In the genomic region with DNA sequence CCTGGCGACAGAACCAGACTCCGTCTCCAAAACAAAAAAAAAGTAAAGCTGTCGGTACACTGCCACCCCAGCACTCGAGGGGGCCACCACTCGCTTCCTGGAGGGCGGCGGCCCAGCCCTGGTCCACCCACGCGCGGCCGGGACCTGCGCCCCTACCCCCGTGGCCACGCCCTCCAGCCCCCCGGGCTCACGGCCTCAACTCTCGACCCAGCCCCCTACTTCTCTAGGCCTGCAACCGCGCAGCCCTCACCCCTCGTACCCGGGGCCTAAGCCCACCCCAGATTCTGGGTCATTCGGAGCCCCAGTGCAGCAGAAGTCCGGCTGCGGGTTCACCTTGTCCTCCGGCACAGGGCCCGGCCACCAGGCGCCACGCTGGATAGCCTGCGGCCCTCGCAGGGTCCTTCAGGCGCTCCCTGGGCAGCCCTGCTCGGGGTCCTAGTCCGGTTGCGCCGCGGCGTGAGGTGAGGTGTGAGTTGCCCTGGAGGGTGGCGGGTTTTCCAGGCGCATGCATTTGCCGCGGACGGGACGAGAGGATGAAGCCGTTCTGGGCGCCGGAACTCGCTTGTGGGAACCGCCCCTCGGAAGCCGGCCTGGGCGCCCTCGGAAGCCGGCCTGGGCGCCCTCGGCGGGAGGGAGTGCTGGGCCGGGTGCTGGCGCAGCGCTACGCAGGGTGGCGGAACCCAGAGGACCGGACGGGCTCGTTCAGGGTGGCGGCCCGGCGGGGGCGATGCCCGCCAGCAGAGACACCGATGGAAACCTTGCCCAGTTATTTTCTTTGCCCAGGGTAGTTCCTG, we compare ENCODE assay signal across 8 cellular contexts. TPM values are rescaled to one million over a fixed set of nuclear protein-coding genes. Genes with fewer than 3 reads are reported as not detected.
A peak's percentile ranks its signal among the peaks of the same experiment; 100 is the strongest.
DNase-seq lines count a peak whose midpoint lies in the region; ATAC-seq and TF ChIP-seq lines count a peak whose summit lies in the region.

Gene NME6, minus strand, starts transcription at position 348 of the 794 bp plus-strand sequence.

- TF ChIP-seq CTCF in epithelial cell of esophagus (IDR thresholded peaks at IDR 0.05; ENCODE audit: insufficient read depth, low read depth, low read length, missing control alignments): no peak
- TF ChIP-seq CTCF in mucosa of descending colon (IDR thresholded peaks at IDR 0.05): no peak

- DNase-seq in Caki2 (ENCODE audit: low read depth) (peak; percentile 88), OCI-M2 (lab: John Stamatoyannopoulos, UW; ENCODE audit: unreplicated experiment) (peak; percentile 68), activated T-cell treated with anti-CD3 and anti-CD28 coated beads for 4 hours (peak; percentile 89), epithelial cell of esophagus (ENCODE audit: low read depth) (peak; percentile 94), mucosa of descending colon (peak; percentile 95 to 97 (median 96))
- DNase-seq in stimulated activated CD8-positive, alpha-beta memory T cell treated with anti-CD3 and anti-CD28 coated beads, Interleukin-4, amount 100 ng/mL, for 1 hour (ENCODE audit: low read depth in 2 of 2, low spot score in 1 of 2): peak; percentile 78 to 85

- H3K4me1 ChIP-seq in mucosa of descending colon (ENCODE audit: low read depth): peaks cover 2% of the 10 kb centered on the region

- ATAC-seq in GM21528 (IDR thresholded peaks at IDR 0.05; ENCODE audit: low FRiP score, unreplicated experiment): peak; percentile 64
- peak; percentile 99 for ATAC-seq in mucosa of descending colon

- peak; percentile 44 for TF ChIP-seq EP300 in Ishikawa (IDR thresholded peaks at IDR 0.05; ENCODE audit: borderline replicate concordance)

- peak within 1 kb of the TSS; percentile 82 for H3K4me3 ChIP-seq in epithelial cell of esophagus (ENCODE audit: low read length)
- H3K4me3 ChIP-seq in mucosa of descending colon: peak within 1 kb of the TSS; percentile 54

- intact Hi-C loops in mucosa of descending colon (cut with DNase I, micrococcal nuclease): no loop called here

- H3K9me3 ChIP-seq in mucosa of descending colon: no peaks in the 10 kb centered on the region

- no peak for TF ChIP-seq RAD21 in Ishikawa (IDR thresholded peaks at IDR 0.05; ENCODE audit: low read depth)

- no peaks in the 10 kb centered on the region for H3K36me3 ChIP-seq in mucosa of descending colon (ENCODE audit: low read depth)

- in situ Hi-C loops in Caki2 (cut with HindIII; ENCODE audit: low pct_unique_long_range_greater_than_20kb, low sequenced_read_pairs): no loop called here

TF ChIP-seq in Ishikawa, 13 proteins besides CTCF, POLR2A, EP300 and RAD21:
- no peak for TF ChIP-seq REST (IDR thresholded peaks at IDR 0.05; ENCODE audit: low read depth)
- peak; percentile 70 for TF ChIP-seq YY1 (IDR thresholded peaks at IDR 0.05; ENCODE audit: low read depth)
- TF ChIP-seq FOXM1 (IDR thresholded peaks at IDR 0.05; ENCODE audit: borderline replicate concordance, low read depth): peak; percentile 55; the same call in 1 of the 2 replicates
- peak; percentile 57; the same call in 1 of the 2 replicates for TF ChIP-seq ZBTB7A (IDR thresholded peaks at IDR 0.05; ENCODE audit: low read depth)
- peak; percentile 98 for TF ChIP-seq MAX (IDR thresholded peaks at IDR 0.05)
- TF ChIP-seq TEAD4 (IDR thresholded peaks at IDR 0.05): no peak
- TF ChIP-seq, protein P1, sequence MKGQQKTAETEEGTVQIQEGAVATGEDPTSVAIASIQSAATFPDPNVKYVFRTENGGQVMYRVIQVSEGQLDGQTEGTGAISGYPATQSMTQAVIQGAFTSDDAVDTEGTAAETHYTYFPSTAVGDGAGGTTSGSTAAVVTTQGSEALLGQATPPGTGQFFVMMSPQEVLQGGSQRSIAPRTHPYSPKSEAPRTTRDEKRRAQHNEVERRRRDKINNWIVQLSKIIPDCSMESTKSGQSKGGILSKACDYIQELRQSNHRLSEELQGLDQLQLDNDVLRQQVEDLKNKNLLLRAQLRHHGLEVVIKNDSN (IDR thresholded peaks at IDR 0.05): no peak
- peak; percentile 19; the same call in 1 of the 2 replicates for TF ChIP-seq TCF12 (IDR thresholded peaks at IDR 0.05; ENCODE audit: low read depth)
- TF ChIP-seq NFIC (IDR thresholded peaks at IDR 0.05): no peak
- no peak for TF ChIP-seq CEBPB (IDR thresholded peaks at IDR 0.05)
- peak; percentile 91 for TF ChIP-seq TAF1 (IDR thresholded peaks at IDR 0.05; ENCODE audit: low read depth)
- TF ChIP-seq CREB1 (IDR thresholded peaks at IDR 0.05; ENCODE audit: low read depth): peak; percentile 56
- peak; percentile 95 for TF ChIP-seq EGR1 (IDR thresholded peaks at IDR 0.05)

RNA-seq across cellular contexts. Expression of gene NME6, which starts in this region (rescaled TPM):
- 39.9 and 45.3 TPM in 2 replicates for total RNA-seq in Caki2 (2014; rRNA removed; shearing (Covaris generic); ENCODE audit: low replicate concordance)
- total RNA-seq in mucosa of descending colon: 10 to 100 TPM; 23.5 to 29.9 (median 25.9) TPM

Comparison
In these comparisons a context has a peak if more than half of its experiments do, and no peak if none do; other contexts are left out.
1. Peak in every context shown above with its lines: DNase-seq, ATAC-seq and H3K4me3 ChIP-seq.